In the genomic region with DNA sequence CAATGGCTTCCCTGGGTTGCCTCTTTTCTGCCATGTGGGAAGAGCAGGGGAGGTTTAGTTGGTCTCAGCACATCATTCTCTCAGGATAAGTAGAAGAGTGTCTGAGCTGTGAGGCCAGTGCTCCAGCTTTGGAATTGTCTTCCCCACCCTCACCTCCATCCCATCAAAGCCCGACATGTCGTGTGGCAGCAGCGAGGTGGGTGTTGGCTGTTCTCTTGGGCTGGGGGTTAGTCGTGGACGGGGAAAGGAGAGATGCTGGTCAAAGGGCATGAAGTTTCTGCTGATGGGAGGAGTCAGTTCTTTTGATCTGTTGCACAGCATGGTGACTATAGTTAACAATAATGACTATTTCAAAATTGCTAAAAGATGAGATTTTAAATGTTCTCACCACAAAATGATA, we compare ENCODE assay signal across 1 cellular context.
TF ChIP-seq lines count a peak whose summit lies in the region.

No MANE protein-coding gene starts in this region.

TF ChIP-seq in K562, 482 proteins besides CTCF, POLR2A, EP300 and RAD21 (continued from another document):
- TF ChIP-seq, protein P1, sequence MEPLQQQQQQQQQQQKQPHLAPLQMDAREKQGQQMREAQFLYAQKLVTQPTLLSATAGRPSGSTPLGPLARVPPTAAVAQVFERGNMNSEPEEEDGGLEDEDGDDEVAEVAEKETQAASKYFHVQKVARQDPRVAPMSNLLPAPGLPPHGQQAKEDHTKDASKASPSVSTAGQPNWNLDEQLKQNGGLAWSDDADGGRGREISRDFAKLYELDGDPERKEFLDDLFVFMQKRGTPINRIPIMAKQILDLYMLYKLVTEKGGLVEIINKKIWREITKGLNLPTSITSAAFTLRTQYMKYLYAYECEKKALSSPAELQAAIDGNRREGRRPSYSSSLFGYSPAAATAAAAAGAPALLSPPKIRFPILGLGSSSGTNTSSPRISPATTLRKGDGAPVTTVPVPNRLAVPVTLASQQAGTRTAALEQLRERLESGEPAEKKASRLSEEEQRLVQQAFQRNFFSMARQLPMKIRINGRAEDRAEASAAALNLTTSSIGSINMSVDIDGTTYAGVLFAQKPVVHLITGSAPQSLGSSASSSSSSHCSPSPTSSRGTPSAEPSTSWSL (CRISPR knock-in tag; IDR thresholded peaks at IDR 0.05; ENCODE audit: borderline replicate concordance) = no peak
TF ChIP-seq in K562: peak in this region for 0.
